Comparison of ENCODE assay signal across 29 cellular contexts in genomic region chr1:220827445-220828210, GRCh38. TPM values are rescaled to one million over a fixed set of nuclear protein-coding genes. Genes with fewer than 3 reads are reported as not detected.
DNase-seq lines count a peak whose midpoint lies in the region; ATAC-seq lines count a peak whose summit lies in the region.
"Had no signal": no experiment of that assay in that cellular context is flagged by ENCODE, and none has a peak within 500 bp of the region (broad histone marks: within the 10 kb centered on the region; RNA-seq: fewer than 3 reads in every experiment).

No MANE protein-coding gene starts in this region.

- peaks cover 0 to 2% (median 0%) of the 10 kb centered on the region in 3 experiments for H3K27me3 ChIP-seq in neuronal stem cell (ENCODE audit: control insufficient read depth in 3 of 3, insufficient read depth in 3 of 3, low read depth in 1 of 3, low read length in 3 of 3)
- H3K27me3 ChIP-seq: gastroesophageal sphincter, hepatocyte, left lung, suprapubic skin had no signal

- WGBS in neuronal stem cell (ENCODE audit: extremely low coverage in 2 of 2, insufficient read length in 2 of 2, insufficient replicate concordance in 1 of 2), 2 donors = no CpG with 5 or more reads among the region's 4 CpGs

- DNase-seq in NCI-H1417 (lab: John Stamatoyannopoulos, UW) = peak in 2 of 3 experiments; percentile 15 to 58
- no peak for DNase-seq in NCI-H1417 treated with DMSO at 0.1 percent for 48 hours (lab: John Stamatoyannopoulos, UW)
- peak; percentile 60 for DNase-seq in NCI-H345 treated with DMSO at 0.1 percent for 48 hours (lab: John Stamatoyannopoulos, UW; ENCODE audit: unreplicated experiment)
- peak; percentile 27 for DNase-seq in left kidney (ENCODE audit: low read depth, low spot score)
- DNase-seq in neuronal stem cell (ENCODE audit: low spot score) = no peak
- DNase-seq in activated CD8-positive, alpha-beta T cell treated with anti-CD3 and anti-CD28 coated beads, Interleukin-2, amount 10 ng/mL, durations not matched to agents 7 days and 5 days = no peak
- DNase-seq in activated CD4-positive, alpha-beta T cell treated with anti-CD3 and anti-CD28 coated beads for 4 hours = no peak
- DNase-seq: activated naive CD4-positive, alpha-beta T cell treated with anti-CD3 and anti-CD28 coated beads, Interleukin-2, amount 50 U/mL, for 16 hours; C1 segment of cervical spinal cord; cerebellar nuclear complex; GF-D8; left lung; natural killer cell; NCI-H1048; NCI-H1694 treated with DMSO at 0.1 percent for 48 hours; NCI-H2171; NCI-H524; PC-9; stimulated activated naive CD4-positive, alpha-beta T cell treated with Interleukin-2 at 50 U/mL for 16 hours had no signal

- no peak overlapping the region for H3K4ac ChIP-seq in neuronal stem cell (ENCODE audit: low read length)

- no peaks in the 10 kb centered on the region for H3K36me3 Mint-ChIP-seq in activated CD8-positive, alpha-beta T cell treated with anti-CD3 and anti-CD28 coated beads, Interleukin-2, amount 10 ng/mL, durations not matched to agents 7 days and 5 days (ENCODE audit: low read depth)
- H3K36me3 Mint-ChIP-seq: brain, natural killer cell had no signal

- H3K4me3 ChIP-seq in neuronal stem cell (ENCODE audit: low read length in 2 of 2) = no peak overlapping the region
- H3K4me3 ChIP-seq: gastroesophageal sphincter, hepatocyte, left lung, PC-9, skin epidermis, suprapubic skin had no signal

- no peak overlapping the region for H4K8ac ChIP-seq in neuronal stem cell (ENCODE audit: low read depth, low read length)

- H2AFZ ChIP-seq in neuronal stem cell (ENCODE audit: low read length) = no peak overlapping the region
- H2AFZ ChIP-seq: hepatocyte, PC-9 had no signal

- no peak overlapping the region for H2BK120ac ChIP-seq in neuronal stem cell (ENCODE audit: low read depth, low read length)

- H3K4me1 Mint-ChIP-seq in activated CD8-positive, alpha-beta T cell treated with anti-CD3 and anti-CD28 coated beads, Interleukin-2, amount 10 ng/mL, durations not matched to agents 7 days and 5 days (ENCODE audit: low read depth) = no peaks in the 10 kb centered on the region
- H3K4me1 Mint-ChIP-seq: activated T-helper 17 cell treated with anti-CD3 and anti-CD28 coated beads, Interleukin-2, amount 50 U/mL, for 72 hours; brain; natural killer cell had no signal

- H3K27ac Mint-ChIP-seq in activated CD8-positive, alpha-beta T cell treated with anti-CD3 and anti-CD28 coated beads, Interleukin-2, amount 10 ng/mL, durations not matched to agents 7 days and 5 days = no peak overlapping the region
- H3K27ac Mint-ChIP-seq: activated T-helper 17 cell treated with anti-CD3 and anti-CD28 coated beads, Interleukin-2, amount 50 U/mL, for 72 hours; brain; natural killer cell; T-helper 1 cell treated with Interleukin-12 subunit alpha and Interleukin-12 subunit beta and Interleukin-4 antibody, amounts not matched to agents 30 μg/mL and 1 μg/mL, for 36 hours had no signal

- CTCF ChIA-PET in activated CD8-positive, alpha-beta T cell treated with anti-CD3 and anti-CD28 coated beads, Interleukin-2, amount 10 ng/mL, durations not matched to agents 7 days and 5 days (lab: Charles Lee) = no interaction called here

- peak overlapping the region; percentile 55 for H3K18ac ChIP-seq in neuronal stem cell (ENCODE audit: low read length)

- no peak overlapping the region for H3K14ac ChIP-seq in neuronal stem cell (ENCODE audit: low read length)

- H3K9me3 Mint-ChIP-seq in activated CD8-positive, alpha-beta T cell treated with anti-CD3 and anti-CD28 coated beads, Interleukin-2, amount 10 ng/mL, durations not matched to agents 7 days and 5 days (ENCODE audit: insufficient read depth) = no peaks in the 10 kb centered on the region
- H3K9me3 Mint-ChIP-seq: activated T-helper 17 cell treated with anti-CD3 and anti-CD28 coated beads, Interleukin-2, amount 50 U/mL, for 72 hours; natural killer cell; T-helper 1 cell treated with Interleukin-12 subunit alpha and Interleukin-12 subunit beta and Interleukin-4 antibody, amounts not matched to agents 30 μg/mL and 1 μg/mL, for 36 hours had no signal

- no peak overlapping the region for H3K9ac ChIP-seq in neuronal stem cell (ENCODE audit: low read depth, low read length, poor library complexity)

- H3K23ac ChIP-seq in neuronal stem cell (ENCODE audit: low read depth, low read length, poor library complexity) = no peak overlapping the region

- H3K4me3 Mint-ChIP-seq in activated CD8-positive, alpha-beta T cell treated with anti-CD3 and anti-CD28 coated beads, Interleukin-2, amount 10 ng/mL, durations not matched to agents 7 days and 5 days = no peak overlapping the region
- H3K4me3 Mint-ChIP-seq: activated T-helper 17 cell treated with anti-CD3 and anti-CD28 coated beads, Interleukin-2, amount 50 U/mL, for 72 hours; brain; natural killer cell; T-helper 1 cell treated with Interleukin-12 subunit alpha and Interleukin-12 subunit beta and Interleukin-4 antibody, amounts not matched to agents 30 μg/mL and 1 μg/mL, for 36 hours had no signal

- POLR2A ChIA-PET in activated CD8-positive, alpha-beta T cell treated with anti-CD3 and anti-CD28 coated beads, Interleukin-2, amount 10 ng/mL, durations not matched to agents 7 days and 5 days (lab: Charles Lee) = no interaction called here

- peaks cover 0 to 3% of the 10 kb centered on the region in 2 donors for H3K4me1 ChIP-seq in neuronal stem cell (ENCODE audit: control insufficient read depth in 2 of 2, insufficient read depth in 1 of 2, low read depth in 1 of 2, low read length in 2 of 2)
- H3K4me1 ChIP-seq: left lung, suprapubic skin had no signal

- H4K91ac ChIP-seq in neuronal stem cell (ENCODE audit: low read depth, low read length, poor library complexity) = no peak overlapping the region

- no peaks in the 10 kb centered on the region for H3K79me1 ChIP-seq in neuronal stem cell (ENCODE audit: low read depth, low read length)

- no peak overlapping the region for H3K4me2 ChIP-seq in neuronal stem cell (ENCODE audit: insufficient read depth, low read length, poor library complexity, severe bottlenecking)
- H3K4me2 ChIP-seq: hepatocyte, PC-9 had no signal

- H3K27me3 Mint-ChIP-seq in activated CD8-positive, alpha-beta T cell treated with anti-CD3 and anti-CD28 coated beads, Interleukin-2, amount 10 ng/mL, durations not matched to agents 7 days and 5 days (ENCODE audit: low read depth) = peaks cover 3% of the 10 kb centered on the region
- H3K27me3 Mint-ChIP-seq: brain had no signal

- H3K27ac ChIP-seq in neuronal stem cell (replicated peaks; ENCODE audit: low read length) = no peak overlapping the region
- H3K27ac ChIP-seq: 22Rv1, gastroesophageal sphincter, hepatocyte, left lung, PC-9, skin epidermis, suprapubic skin had no signal

- no peak overlapping the region for H2BK5ac ChIP-seq in neuronal stem cell (ENCODE audit: low read length)

- H2BK12ac ChIP-seq in neuronal stem cell (ENCODE audit: low read length) = no peak overlapping the region

- ATAC-seq in HG03521 (IDR thresholded peaks at IDR 0.05; ENCODE audit: unreplicated experiment) = no peak
- no peak for ATAC-seq in activated CD8-positive, alpha-beta T cell treated with anti-CD3 and anti-CD28 coated beads, Interleukin-2, amount 10 ng/mL, durations not matched to agents 7 days and 5 days
- ATAC-seq: activated T-helper 17 cell treated with anti-CD3 and anti-CD28 coated beads, Interleukin-2, amount 50 U/mL, for 72 hours; gastroesophageal sphincter; left lung; natural killer cell; SK-N-SH treated with all-trans-retinoic acid at 6 μM for 48 hours had no signal

- H3K36me3 ChIP-seq in neuronal stem cell (replicated peaks in 1 of 2; ENCODE audit: control insufficient read depth in 2 of 2, insufficient read depth in 2 of 2, low read length in 2 of 2) = no peaks in the 10 kb centered on the region
- H3K36me3 ChIP-seq: gastroesophageal sphincter, left lung, suprapubic skin had no signal

- no peak overlapping the region for H2AK5ac ChIP-seq in neuronal stem cell (ENCODE audit: low read depth, low read length)

- H3K9me3 ChIP-seq in neuronal stem cell (replicated peaks in 1 of 2; ENCODE audit: control insufficient read depth in 2 of 2, insufficient read depth in 1 of 2, low read depth in 1 of 2, low read length in 2 of 2) = no peaks in the 10 kb centered on the region
- H3K9me3 ChIP-seq: gastroesophageal sphincter, left lung, suprapubic skin had no signal

- H2BK15ac ChIP-seq in neuronal stem cell (ENCODE audit: low read length) = no peak overlapping the region

RNA-seq across cellular contexts. Expression of gene MTARC1, which starts 40.9 kb away (rescaled TPM):
- 9.6 TPM for polyA plus RNA-seq in neuronal stem cell (2013, experiment 1 of 2)
- polyA plus RNA-seq in neuronal stem cell (2013, experiment 2 of 2) = 9.9 TPM
- total RNA-seq in activated CD8-positive, alpha-beta T cell treated with anti-CD3 and anti-CD28 coated beads, Interleukin-2, amount 10 ng/mL, durations not matched to agents 7 days and 5 days = not detected

RNA-seq across cellular contexts. Expression of gene HLX, which starts 51.6 kb away (rescaled TPM):
- 0.06 TPM for polyA plus RNA-seq in neuronal stem cell (2013, experiment 1 of 2)
- 0.06 TPM for polyA plus RNA-seq in neuronal stem cell (2013, experiment 2 of 2)
- total RNA-seq in activated CD8-positive, alpha-beta T cell treated with anti-CD3 and anti-CD28 coated beads, Interleukin-2, amount 10 ng/mL, durations not matched to agents 7 days and 5 days = not detected

Comparison
In these comparisons a context has a peak if more than half of its experiments do, and no peak if none do; other contexts are left out.
1. DNase-seq: peak in NCI-H1417 (2 of 3), NCI-H345 treated with DMSO at 0.1 percent for 48 hours (single experiment) and left kidney (single experiment); none in NCI-H1417 treated with DMSO at 0.1 percent for 48 hours (single experiment), neuronal stem cell (single experiment), activated CD8-positive, alpha-beta T cell treated with anti-CD3 and anti-CD28 coated beads, Interleukin-2, amount 10 ng/mL, durations not matched to agents 7 days and 5 days (single experiment) and activated CD4-positive, alpha-beta T cell treated with anti-CD3 and anti-CD28 coated beads for 4 hours (0 of 2).